In the genomic region with DNA sequence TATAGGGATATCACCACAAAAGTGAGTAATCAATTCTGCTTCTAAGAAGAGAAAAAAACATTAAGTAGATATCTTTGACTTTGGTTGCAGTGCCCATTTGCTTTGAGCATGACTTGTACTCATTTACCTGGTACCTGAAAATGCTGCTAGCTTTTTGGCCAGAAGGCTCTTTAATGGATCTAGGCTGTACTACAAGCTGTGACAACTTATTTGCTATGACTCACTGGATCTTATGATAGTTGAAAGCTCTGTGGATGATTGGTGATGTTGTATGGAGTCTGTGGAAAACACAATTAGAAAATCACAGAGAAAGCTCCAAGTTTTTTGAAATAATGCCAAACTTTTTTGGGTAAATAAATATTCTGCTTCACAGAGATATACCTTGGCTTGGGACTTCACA, we compare ENCODE assay signal across 29 cellular contexts.
"Had no signal": no experiment of that assay in that cellular context is flagged by ENCODE, and none has a peak within 500 bp of the region (broad histone marks: within the 10 kb centered on the region; RNA-seq: fewer than 3 reads in every experiment).

No MANE protein-coding gene starts in this region.

- H3K36me3 ChIP-seq: left lung, lower lobe of right lung, neural progenitor cell, neutrophil, right atrium auricular region, right lobe of liver, tibial nerve, uterus had no signal

- H3K9ac ChIP-seq: neural progenitor cell, parathyroid adenoma had no signal

- H3K27ac Mint-ChIP-seq: mesothelial cell of epicardium; naive B cell; natural killer cell; nephron progenitor cell; neural progenitor cell; stimulated activated memory B cell treated with anti-CD40 and anti-IgM and Interleukin-4, amounts not matched to agents 10 μg/mL and 1 μg/mL and 100 μg/mL, for 72 hours; stimulated activated naive CD8-positive, alpha-beta T cell treated with anti-CD3 and anti-CD28 coated beads, Interleukin-15, amount 100 ng/mL, for 72 hours; type B pancreatic cell had no signal

- H3K4me1 Mint-ChIP-seq: naive B cell; natural killer cell; nephron progenitor cell; neural progenitor cell; stimulated activated memory B cell treated with anti-CD40 and anti-IgM and Interleukin-4, amounts not matched to agents 10 μg/mL and 1 μg/mL and 100 μg/mL, for 72 hours; stimulated activated naive CD8-positive, alpha-beta T cell treated with anti-CD3 and anti-CD28 coated beads, Interleukin-15, amount 100 ng/mL, for 72 hours had no signal

- H3K4me3 ChIP-seq: left lung, lower lobe of right lung, neural progenitor cell, psoas muscle, right atrium auricular region, right lobe of liver, smooth muscle cell, tibial nerve, uterus had no signal

- DNase-seq: kidney glomerular epithelial cell; left colon; left lung; lower lobe of right lung; mesendoderm; naive B cell; natural killer cell; nephron progenitor cell; occipital lobe; psoas muscle; right lobe of liver; stimulated activated CD4-positive, alpha-beta T cell treated with anti-CD3 and anti-CD28 coated beads, Interleukin-1b, Interleukin-23, amount 100 ng/mL, for 48 hours; stimulated activated CD4-positive, alpha-beta T cell treated with anti-CD3 and anti-CD28 coated beads, Interleukin-2, amount 100 ng/mL, for 48 hours; stimulated activated CD4-positive, alpha-beta T cell treated with anti-CD3 and anti-CD28 coated beads, Interleukin-4, amount 100 ng/mL, for 4 hours; stimulated activated CD8-positive, alpha-beta memory T cell treated with anti-CD3 and anti-CD28 coated beads, Interleukin-4, amount 100 ng/mL, for 48 hours; stimulated activated naive CD4-positive, alpha-beta T cell treated with Interleukin-2 at 50 U/mL for 16 hours; stimulated activated naive CD8-positive, alpha-beta T cell treated with anti-CD3 and anti-CD28 coated beads, Interleukin-15, amount 100 ng/mL, for 72 hours; substantia nigra; uterus had no signal

- H2AFZ ChIP-seq: neural progenitor cell, parathyroid adenoma had no signal

- H3K4me2 ChIP-seq: neural progenitor cell, smooth muscle cell had no signal

- H3K9me3 ChIP-seq: left lung, lower lobe of right lung, neutrophil, psoas muscle, right atrium auricular region, right lobe of liver, tibial nerve, uterus had no signal

- FAIRE-seq: keratinocyte had no signal

- ATAC-seq: left colon; left lung; lower lobe of right lung; natural killer cell; psoas muscle; right lobe of liver; stimulated activated memory B cell treated with anti-CD40 and anti-IgM and Interleukin-4, amounts not matched to agents 10 μg/mL and 1 μg/mL and 100 μg/mL, for 72 hours; stimulated activated naive CD8-positive, alpha-beta T cell treated with anti-CD3 and anti-CD28 coated beads, Interleukin-15, amount 100 ng/mL, for 72 hours had no signal

- H3K27me3 Mint-ChIP-seq: naive B cell; stimulated activated memory B cell treated with anti-CD40 and anti-IgM and Interleukin-4, amounts not matched to agents 10 μg/mL and 1 μg/mL and 100 μg/mL, for 72 hours; stimulated activated naive CD8-positive, alpha-beta T cell treated with anti-CD3 and anti-CD28 coated beads, Interleukin-15, amount 100 ng/mL, for 72 hours; type B pancreatic cell had no signal

- H3K27ac ChIP-seq: left lung, lower lobe of right lung, neural progenitor cell, neutrophil, parathyroid adenoma, psoas muscle, right atrium auricular region, right lobe of liver, tibial nerve, uterus had no signal

- H3K4me3 Mint-ChIP-seq: mesothelial cell of epicardium; naive B cell; natural killer cell; nephron progenitor cell; neural progenitor cell; stimulated activated memory B cell treated with anti-CD40 and anti-IgM and Interleukin-4, amounts not matched to agents 10 μg/mL and 1 μg/mL and 100 μg/mL, for 72 hours; stimulated activated naive CD8-positive, alpha-beta T cell treated with anti-CD3 and anti-CD28 coated beads, Interleukin-15, amount 100 ng/mL, for 72 hours; type B pancreatic cell had no signal

- H3K27me3 ChIP-seq: left lung, neural progenitor cell, neutrophil, right atrium auricular region, right lobe of liver, tibial nerve, uterus had no signal

- H3K36me3 Mint-ChIP-seq: mesothelial cell of epicardium; naive B cell; natural killer cell; neural progenitor cell; stimulated activated memory B cell treated with anti-CD40 and anti-IgM and Interleukin-4, amounts not matched to agents 10 μg/mL and 1 μg/mL and 100 μg/mL, for 72 hours; type B pancreatic cell had no signal

- H3K4me1 ChIP-seq: left lung, lower lobe of right lung, neural progenitor cell, parathyroid adenoma, psoas muscle, right atrium auricular region, right lobe of liver, tibial nerve, uterus had no signal

- H3K79me2 ChIP-seq: parathyroid adenoma had no signal
